In genomic region chr17:82060614-82061013, GRCh38 we compare ENCODE assay signal across 17 cellular contexts. TPM values are rescaled to one million over a fixed set of nuclear protein-coding genes. Genes with fewer than 3 reads are reported as not detected.
"Had no signal": no experiment of that assay in that cellular context is flagged by ENCODE, and none has a peak within 500 bp of the region (broad histone marks: within the 10 kb centered on the region; RNA-seq: fewer than 3 reads in every experiment).

No MANE protein-coding gene starts in this region.

- H3K9me3 Mint-ChIP-seq: activated naive CD4-positive, alpha-beta T cell treated with anti-CD3 and anti-CD28 coated beads, Interleukin-2, amount 10 ng/mL, durations not matched to agents 7 days and 5 days; activated T-cell treated with anti-CD3 and anti-CD28 coated beads, Interleukin-2, amount 50 U/mL, for 4 hours; naive thymus-derived CD4-positive, alpha-beta T cell; stimulated activated naive CD8-positive, alpha-beta T cell treated with anti-CD3 and anti-CD28 coated beads, Interleukin-15, amount 100 ng/mL, for 72 hours; T-helper 1 cell treated with Interleukin-12 subunit alpha and Interleukin-12 subunit beta and Interleukin-4 antibody, amounts not matched to agents 30 μg/mL and 1 μg/mL, for 36 hours; type B pancreatic cell had no signal

- H3K4me3 Mint-ChIP-seq: activated naive CD4-positive, alpha-beta T cell treated with anti-CD3 and anti-CD28 coated beads, Interleukin-2, amount 10 ng/mL, durations not matched to agents 7 days and 5 days; activated T-cell treated with anti-CD3 and anti-CD28 coated beads, Interleukin-2, amount 50 U/mL, for 4 hours; naive thymus-derived CD4-positive, alpha-beta T cell; stimulated activated naive CD8-positive, alpha-beta T cell treated with anti-CD3 and anti-CD28 coated beads, Interleukin-15, amount 100 ng/mL, for 72 hours; T-helper 1 cell treated with Interleukin-12 subunit alpha and Interleukin-12 subunit beta and Interleukin-4 antibody, amounts not matched to agents 30 μg/mL and 1 μg/mL, for 36 hours; type B pancreatic cell had no signal

- DNase-seq: activated CD4-positive, alpha-beta T cell treated with anti-CD3 and anti-CD28 coated beads, Interleukin-2, amount 50 U/mL, for 1 hour; activated CD8-positive, alpha-beta memory T cell treated with anti-CD3 and anti-CD28 coated beads, Interleukin-2, amount 50 U/mL, for 4 hours; activated naive CD4-positive, alpha-beta T cell treated with anti-CD3 and anti-CD28 coated beads, Interleukin-2, amount 10 ng/mL, durations not matched to agents 7 days and 5 days; activated T-cell treated with anti-CD3 and anti-CD28 coated beads, Interleukin-2, amount 50 U/mL, for 4 hours; effector CD4-positive, alpha-beta T cell; mesenchymal stem cell; retina; stimulated activated CD4-positive, alpha-beta T cell treated with anti-CD3 and anti-CD28 coated beads, Interleukin-2, amount 100 ng/mL, for 48 hours; stimulated activated naive CD8-positive, alpha-beta T cell treated with anti-CD3 and anti-CD28 coated beads, Interleukin-15, amount 100 ng/mL, for 72 hours had no signal

- H3K27me3 Mint-ChIP-seq: activated naive CD4-positive, alpha-beta T cell treated with anti-CD3 and anti-CD28 coated beads, Interleukin-2, amount 10 ng/mL, durations not matched to agents 7 days and 5 days; naive thymus-derived CD4-positive, alpha-beta T cell; stimulated activated naive CD8-positive, alpha-beta T cell treated with anti-CD3 and anti-CD28 coated beads, Interleukin-15, amount 100 ng/mL, for 72 hours; type B pancreatic cell had no signal

- H3K27ac Mint-ChIP-seq: activated naive CD4-positive, alpha-beta T cell treated with anti-CD3 and anti-CD28 coated beads, Interleukin-2, amount 10 ng/mL, durations not matched to agents 7 days and 5 days; T-helper 1 cell treated with Interleukin-12 subunit alpha and Interleukin-12 subunit beta and Interleukin-4 antibody, amounts not matched to agents 30 μg/mL and 1 μg/mL, for 36 hours; type B pancreatic cell had no signal

- FAIRE-seq: frontal cortex had no signal

- ATAC-seq: activated CD4-positive, CD25-positive, alpha-beta regulatory T cell treated with anti-CD3 and anti-CD28 coated beads, Interleukin-2, amount 50 U/mL, for 24 hours; activated T-cell treated with anti-CD3 and anti-CD28 coated beads, Interleukin-2, amount 50 U/mL, for 4 hours; naive thymus-derived CD4-positive, alpha-beta T cell; stimulated activated naive CD8-positive, alpha-beta T cell treated with anti-CD3 and anti-CD28 coated beads, Interleukin-15, amount 100 ng/mL, for 72 hours had no signal

- H3K36me3 Mint-ChIP-seq: type B pancreatic cell had no signal

- H3K4me3 ChIP-seq: ascending aorta, suprapubic skin had no signal

- H3K9me3 ChIP-seq: ascending aorta, neutrophil, suprapubic skin had no signal

- H3K27me3 ChIP-seq: ascending aorta, neutrophil, suprapubic skin had no signal

- H3K27ac ChIP-seq: ascending aorta, neutrophil, suprapubic skin had no signal

RNA-seq across cellular contexts. Expression of gene RAC3, which starts 29.1 kb away (rescaled TPM):
- total RNA-seq: ascending aorta had no signal
- polyA plus RNA-seq: naive thymus-derived CD4-positive, alpha-beta T cell had no signal
